Comparison of ENCODE assay signal across 1 cellular context in genomic region chr4:47484169-47484568, GRCh38.
TF ChIP-seq lines count a peak whose summit lies in the region.

No MANE protein-coding gene starts in this region.

TF ChIP-seq in GM12878, 131 proteins besides CTCF, POLR2A, EP300 and RAD21 (continued from another document):
- TF ChIP-seq BCLAF1 (IDR thresholded peaks at IDR 0.05), result no peak
- TF ChIP-seq HSF1 (IDR thresholded peaks at IDR 0.05; ENCODE audit: low read depth, low read length), result no peak
TF ChIP-seq in GM12878: peak in this region for 1.
